ENCODE assay signal across 8 cellular contexts in the genomic region with DNA sequence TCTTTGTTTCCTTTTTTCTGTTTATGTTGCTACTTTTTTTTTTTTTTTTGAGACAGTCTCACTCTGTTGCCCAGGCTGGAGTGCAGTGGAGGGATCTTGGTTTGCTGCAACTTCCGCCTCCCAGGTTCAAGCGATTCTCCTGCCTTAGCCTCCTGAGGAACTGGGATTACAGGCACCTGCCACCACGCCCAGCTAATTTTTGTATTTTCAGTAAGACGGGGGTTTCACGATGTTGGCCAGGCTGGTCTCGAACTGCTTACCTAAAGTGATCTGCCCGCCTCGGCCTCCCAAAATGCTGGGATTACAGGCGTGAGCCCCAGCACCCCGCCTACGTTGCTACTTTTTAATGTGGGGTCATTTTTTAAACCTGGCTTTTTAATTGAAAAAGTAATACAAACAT. TPM values are rescaled to one million over a fixed set of nuclear protein-coding genes. Genes with fewer than 3 reads are reported as not detected.
DNase-seq lines count a peak whose midpoint lies in the region; ATAC-seq, FAIRE-seq and TF ChIP-seq lines count a peak whose summit lies in the region.
"Not testable (repeated sequence)": the region's sequence is repeated elsewhere in the genome, so short reads cannot be mapped to it uniquely, and the experiment has no call there.

No MANE protein-coding gene starts in this region.

- TF ChIP-seq POLR2A in HepG2 (IDR thresholded peaks at IDR 0.05; ENCODE audit: insufficient read depth in 1 of 2, low read depth in 2 of 2, low read length in 2 of 2); ovary (IDR thresholded peaks at IDR 0.05); testis (IDR thresholded peaks at IDR 0.05): not testable (repeated sequence)

- H3K4me3 ChIP-seq in HUES64 (ENCODE audit: low read length) (peak overlapping the region; percentile 83), HepG2 (replicated peaks in 1 of 3; ENCODE audit: insufficient read depth in 1 of 3, low read depth in 2 of 3, low read length in 3 of 3) (peak overlapping the region in 2 of 3 experiments; percentile 89 to 94; a peak in 3 of 6 replicates), ovary (peak overlapping the region; percentile 81), testis (peak overlapping the region; percentile 92 to 98)

- H3K4me1 Mint-ChIP-seq in CD14-positive monocyte, result peaks cover 69% of the 10 kb centered on the region
- H3K4me1 Mint-ChIP-seq in T-helper 17 cell, result peaks cover 40% of the 10 kb centered on the region

- H3K27me3 ChIP-seq in HUES64 (ENCODE audit: insufficient read depth, low read length); HepG2 (ENCODE audit: control insufficient read depth in 1 of 2, insufficient read depth in 2 of 2, low read length in 2 of 2); ovary; testis: not testable (repeated sequence)

- H3K79me2 ChIP-seq in HepG2 (ENCODE audit: insufficient read depth, low read length), result peaks cover 31% of the 10 kb centered on the region

- not testable (repeated sequence) for TF ChIP-seq CTCF in CD14-positive monocyte (IDR thresholded peaks at IDR 0.05); HepG2 (CRISPR knock-in tag; IDR thresholded peaks at IDR 0.05); ovary (IDR thresholded peaks at IDR 0.05); testis (IDR thresholded peaks at IDR 0.05)

- not testable (repeated sequence) for H2AFZ ChIP-seq in HepG2 (ENCODE audit: low read length)

- H3K27ac ChIP-seq in HUES64 (ENCODE audit: low read depth, low read length), result not testable (repeated sequence)
- H3K27ac ChIP-seq in angular gyrus (ENCODE audit: low read depth, low read length) (peak overlapping the region; percentile 94), epithelial cell of prostate (peak overlapping the region; percentile 84), HepG2 (ENCODE audit: extremely low read length, insufficient read depth, low read length) (peak overlapping the region; percentile 80), ovary (peak overlapping the region in 1 of 2 donors; percentile 99), testis (peak overlapping the region; percentile 95 to 98)

- not testable (repeated sequence) for H3K27me3 Mint-ChIP-seq in CD14-positive monocyte (ENCODE audit: low read depth in 3 of 3); T-helper 17 cell

- not testable (repeated sequence) for FAIRE-seq in HepG2 (lab: Jason Lieb, UNC)

- H3K4me1 ChIP-seq in HUES64 (ENCODE audit: insufficient read depth, low read length) (peaks cover 18% of the 10 kb centered on the region), HepG2 (ENCODE audit: insufficient read depth, low read length) (peaks cover 35% of the 10 kb centered on the region), testis (peaks cover 21% of the 10 kb centered on the region)
- H3K4me1 ChIP-seq in ovary (ENCODE audit: insufficient read depth), result not testable (repeated sequence)

- intact Hi-C loops in CD14-positive monocyte (cut with micrococcal nuclease), result loop anchor here in 1 of 2 donors (5.0 to 10.0 kb wide), 4 partner anchors 63 to 643 kb away; a partner anchor contains a TSS
- intact Hi-C loops in HepG2 (cut with micrococcal nuclease; ENCODE audit: unreplicated experiment), result loop anchor here (2.0 to 5.0 kb wide), 2 partner anchors 87 to 1270 kb away; no protein-coding TSS in a partner anchor
- intact Hi-C loops in ovary (cut with DNase I), result loop anchor here in 2 of 4 donors (5.0 to 10.0 kb wide), 2 partner anchors 75 to 963 kb away; a partner anchor contains a TSS
- intact Hi-C loops in testis (cut with DNase I; ENCODE audit: low total_unique reads), result not testable (repeated sequence)

- H3K36me3 ChIP-seq in HUES64 (ENCODE audit: insufficient read depth, low read length); HepG2 (replicated peaks in 1 of 2; ENCODE audit: control insufficient read depth in 1 of 2, insufficient read depth in 2 of 2, low read length in 2 of 2); ovary; testis (ENCODE audit: low read depth, missing control alignments): not testable (repeated sequence)

- not testable (repeated sequence) for TF ChIP-seq RAD21 in HepG2 (CRISPR knock-in tag; IDR thresholded peaks at IDR 0.05)

- H3K9me3 Mint-ChIP-seq in CD14-positive monocyte, result not testable (repeated sequence)

- POLR2A ChIA-PET in HepG2 (lab: Yijun Ruan, JAX), result interaction anchor here (1.0 to 1.9 kb wide), 8 partner anchors 12 to 966 kb away, joined by 3 to 12 read pairs (median 6); a partner anchor contains a TSS

- not testable (repeated sequence) for ATAC-seq in T-helper 17 cell, HepG2

- peaks cover 6 to 16% of the 10 kb centered on the region in 2 donors for H3K36me3 Mint-ChIP-seq in CD14-positive monocyte
- not testable (repeated sequence) for H3K36me3 Mint-ChIP-seq in T-helper 17 cell (ENCODE audit: low read depth)

- not testable (repeated sequence) for TF ChIP-seq EP300 in HepG2 (IDR thresholded peaks at IDR 0.05; ENCODE audit: low read depth in 2 of 2, low read length in 2 of 2); HepG2 (CRISPR knock-in tag; IDR thresholded peaks at IDR 0.05; ENCODE audit: borderline replicate concordance); ovary (IDR thresholded peaks at IDR 0.05)

- peak overlapping the region; percentile 83 for H3K4me2 ChIP-seq in HepG2 (ENCODE audit: low read depth, low read length)

- not testable (repeated sequence) for DNase-seq in CD14-positive monocyte (ENCODE audit: low spot score); T-helper 17 cell; epithelial cell of prostate (ENCODE audit: low read depth, low spot score); HepG2 (ENCODE audit: low spot score); ovary; testis

- H3K27ac Mint-ChIP-seq in CD14-positive monocyte (peak overlapping the region; percentile 96 to 99 (median 98)), T-helper 17 cell (peak overlapping the region; percentile 96)

- in situ Hi-C loops in HepG2 (cut with HindIII; ENCODE audit: extremely low pct_ligation_motif_present, low pct_unique_long_range_greater_than_20kb), result not testable (repeated sequence)

- 91% methylated on average over 11 of the region's 11 CpGs for WGBS in HUES64
- WGBS in HepG2 (ENCODE audit: low lambda C conversion rate), result 84% methylated on average over 11 of the region's 11 CpGs
- 65 to 67% (median 67%) methylated on average over 11 of the region's 11 CpGs for WGBS in ovary, 3 donors
- WGBS in testis, 2 donors, result 34 to 36% methylated on average over 11 of the region's 11 CpGs

- peak overlapping the region; percentile 85 to 95 for H3K4me3 Mint-ChIP-seq in CD14-positive monocyte
- H3K4me3 Mint-ChIP-seq in T-helper 17 cell, result peak overlapping the region; percentile 99

- not testable (repeated sequence) for BruUV-seq in HepG2 (replicated peaks; lab: Mats Ljungman, UMichigan)

- not testable (repeated sequence) for H3K9me3 ChIP-seq in HUES64 (ENCODE audit: insufficient read depth, low read depth, low read length); T-helper 17 cell (ENCODE audit: control insufficient read depth, low read length, poor library complexity, severe bottlenecking); HepG2 (ENCODE audit: low read length); ovary; testis

- not testable (repeated sequence) for H4K20me1 ChIP-seq in HepG2 (ENCODE audit: insufficient read depth, low read length)

- H3K9ac ChIP-seq in HUES64 (ENCODE audit: low read depth, low read length) (peak overlapping the region; percentile 82; the same call in 1 of the 2 replicates), HepG2 (ENCODE audit: insufficient read depth, low read depth, low read length) (peak overlapping the region; percentile 88; the same call in 1 of the 2 replicates)

- CTCF ChIA-PET in HepG2 (lab: Yijun Ruan, JAX; ENCODE audit: low intra/inter-chr PET ratio, low total read pairs), result not testable (repeated sequence)

TF ChIP-seq in HepG2, 621 proteins besides CTCF, POLR2A, EP300 and RAD21:
- TF ChIP-seq ZNF674 (CRISPR knock-in tag; IDR thresholded peaks at IDR 0.05; ENCODE audit: low read depth), result 0 out of 2 replicates have a peak, but pooled peaks have one; percentile 5
TF ChIP-seq in HepG2: peak in this region for 1; not testable (repeated sequence) for 620.

RNA-seq across cellular contexts. Expression of a gene that starts 1.2 kb away (rescaled TPM):
- polyA plus RNA-seq in CD14-positive monocyte (10 to 100 TPM; 13.4 to 16.3 TPM), HepG2 (2011; rRNA removed) (15.9 and 18.2 TPM in 2 replicates), ovary (10 to 100 TPM in 1 of 2 donors, 1 to 10 TPM in 1; 6.9 to 13.4 TPM), testis (ENCODE audit: insufficient read depth, low read depth, low replicate concordance) (25.6 TPM)
- 10.4 TPM for polyA plus RNA-seq in HUES64 (2013, experiment 1 of 2)
- polyA plus RNA-seq in HUES64 (2013, experiment 2 of 2), result 11.0 TPM
- total RNA-seq in T-helper 17 cell (10 to 100 TPM; 19.6 to 24.3 TPM), HepG2 (2016; rRNA removed; fragmentation: Illumina TruSeq; extraction: Trizol) (19.0 and 21.2 TPM in 2 replicates), ovary (10 to 100 TPM; 16.6 to 35.6 (median 21.9) TPM), testis (10 to 100 TPM; 44.0 to 45.5 TPM)
- 3.0 and 3.1 TPM in 2 replicates for total RNA-seq in HepG2 (2016; cell fraction: cytosol; rRNA removed; fragmentation: Illumina TruSeq; extraction: Trizol; ENCODE audit: low read depth)
- total RNA-seq in HepG2 (2016; cell fraction: insoluble cytoplasmic fraction; rRNA removed; fragmentation: Illumina TruSeq; extraction: Trizol), result 18.6 and 20.2 TPM in 2 replicates
- 8.5 and 8.9 TPM in 2 replicates for total RNA-seq in HepG2 (2016; cell fraction: membrane; rRNA removed; fragmentation: Illumina TruSeq; extraction: Trizol)
- total RNA-seq in HepG2 (2016; cell fraction: nucleus; rRNA removed; fragmentation: Illumina TruSeq; extraction: Trizol), result 34.3 and 34.6 TPM in 2 replicates
- 10.9 and 13.1 TPM in 2 replicates for polyA plus RNA-seq in HepG2 (2011; cell fraction: cytosol; rRNA removed)
- polyA plus RNA-seq in HepG2 (2011; cell fraction: nucleus; rRNA removed), result 29.5 and 30.5 TPM in 2 replicates
- 9.3 and 10.5 TPM in 2 replicates for polyA plus RNA-seq in HepG2 (2012)
- polyA plus RNA-seq in HepG2 (2016; cell fraction: cytosol; fragmentation: Illumina TruSeq; extraction: Trizol; ENCODE audit: low read depth), result 0.60 and 0.62 TPM in 2 replicates
- polyA plus RNA-seq in HepG2 (2016; cell fraction: insoluble cytoplasmic fraction; fragmentation: Illumina TruSeq; extraction: Trizol; ENCODE audit: low read depth), result 13.1 and 13.7 TPM in 2 replicates
- 1.8 and 1.9 TPM in 2 replicates for polyA plus RNA-seq in HepG2 (2016; cell fraction: membrane; fragmentation: Illumina TruSeq; extraction: Trizol; ENCODE audit: low read depth)
- 22.7 and 24.7 TPM in 2 replicates for polyA plus RNA-seq in HepG2 (2016; cell fraction: nucleus; fragmentation: Illumina TruSeq; extraction: Trizol; ENCODE audit: insufficient read depth, low read depth)
- polyA minus RNA-seq in HepG2 (2011; rRNA and poly(A)+ RNA removed; ENCODE audit: low replicate concordance), result 40.6 and 43.6 TPM in 2 replicates
- polyA minus RNA-seq in HepG2 (2011; cell fraction: cytosol; rRNA and poly(A)+ RNA removed), result 21.5 and 21.7 TPM in 2 replicates
- polyA minus RNA-seq in HepG2 (2011; cell fraction: nucleus; rRNA and poly(A)+ RNA removed), result 84.3 and 94.9 TPM in 2 replicates
